In the genomic region with DNA sequence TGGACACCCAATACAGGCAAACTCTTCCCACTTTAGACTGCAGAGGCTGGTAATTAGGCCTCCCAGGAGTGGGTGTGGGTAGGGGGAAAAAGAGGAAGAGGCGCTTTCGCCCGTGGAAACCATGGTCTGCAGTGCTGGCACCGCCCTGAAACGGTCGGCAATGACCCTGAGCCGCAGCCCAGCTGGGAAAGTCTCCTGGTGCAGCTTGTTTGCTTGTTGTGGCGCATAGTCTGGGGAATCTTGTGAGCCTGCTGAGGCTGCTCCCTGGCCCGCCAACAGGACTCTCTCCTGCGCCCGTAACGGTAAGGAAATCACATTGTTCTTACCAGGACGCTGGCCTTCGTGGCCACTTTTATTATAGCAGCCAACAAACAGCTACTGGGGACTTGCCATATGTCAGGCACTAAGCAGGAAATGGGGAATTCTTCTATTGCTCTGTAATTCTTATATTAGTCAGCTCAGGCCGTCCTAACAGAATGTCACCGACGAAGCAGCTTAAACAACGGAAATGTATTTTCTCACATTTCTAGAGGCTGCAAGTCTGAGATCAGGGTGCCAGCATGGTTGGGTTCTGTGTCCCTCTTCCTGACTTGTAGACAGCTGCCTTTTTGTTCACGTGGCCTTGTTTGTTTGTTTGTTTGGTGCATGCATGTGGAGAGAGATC, we compare ENCODE assay signal across 1 cellular context.
TF ChIP-seq lines count a peak whose summit lies in the region.

No MANE protein-coding gene starts in this region.

TF ChIP-seq in liver, 16 proteins besides CTCF, POLR2A, EP300 and RAD21 (continued from another document):
- TF ChIP-seq, protein P1, sequence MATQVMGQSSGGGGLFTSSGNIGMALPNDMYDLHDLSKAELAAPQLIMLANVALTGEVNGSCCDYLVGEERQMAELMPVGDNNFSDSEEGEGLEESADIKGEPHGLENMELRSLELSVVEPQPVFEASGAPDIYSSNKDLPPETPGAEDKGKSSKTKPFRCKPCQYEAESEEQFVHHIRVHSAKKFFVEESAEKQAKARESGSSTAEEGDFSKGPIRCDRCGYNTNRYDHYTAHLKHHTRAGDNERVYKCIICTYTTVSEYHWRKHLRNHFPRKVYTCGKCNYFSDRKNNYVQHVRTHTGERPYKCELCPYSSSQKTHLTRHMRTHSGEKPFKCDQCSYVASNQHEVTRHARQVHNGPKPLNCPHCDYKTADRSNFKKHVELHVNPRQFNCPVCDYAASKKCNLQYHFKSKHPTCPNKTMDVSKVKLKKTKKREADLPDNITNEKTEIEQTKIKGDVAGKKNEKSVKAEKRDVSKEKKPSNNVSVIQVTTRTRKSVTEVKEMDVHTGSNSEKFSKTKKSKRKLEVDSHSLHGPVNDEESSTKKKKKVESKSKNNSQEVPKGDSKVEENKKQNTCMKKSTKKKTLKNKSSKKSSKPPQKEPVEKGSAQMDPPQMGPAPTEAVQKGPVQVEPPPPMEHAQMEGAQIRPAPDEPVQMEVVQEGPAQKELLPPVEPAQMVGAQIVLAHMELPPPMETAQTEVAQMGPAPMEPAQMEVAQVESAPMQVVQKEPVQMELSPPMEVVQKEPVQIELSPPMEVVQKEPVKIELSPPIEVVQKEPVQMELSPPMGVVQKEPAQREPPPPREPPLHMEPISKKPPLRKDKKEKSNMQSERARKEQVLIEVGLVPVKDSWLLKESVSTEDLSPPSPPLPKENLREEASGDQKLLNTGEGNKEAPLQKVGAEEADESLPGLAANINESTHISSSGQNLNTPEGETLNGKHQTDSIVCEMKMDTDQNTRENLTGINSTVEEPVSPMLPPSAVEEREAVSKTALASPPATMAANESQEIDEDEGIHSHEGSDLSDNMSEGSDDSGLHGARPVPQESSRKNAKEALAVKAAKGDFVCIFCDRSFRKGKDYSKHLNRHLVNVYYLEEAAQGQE (IDR thresholded peaks at IDR 0.05) = no peak
